In the genomic region with DNA sequence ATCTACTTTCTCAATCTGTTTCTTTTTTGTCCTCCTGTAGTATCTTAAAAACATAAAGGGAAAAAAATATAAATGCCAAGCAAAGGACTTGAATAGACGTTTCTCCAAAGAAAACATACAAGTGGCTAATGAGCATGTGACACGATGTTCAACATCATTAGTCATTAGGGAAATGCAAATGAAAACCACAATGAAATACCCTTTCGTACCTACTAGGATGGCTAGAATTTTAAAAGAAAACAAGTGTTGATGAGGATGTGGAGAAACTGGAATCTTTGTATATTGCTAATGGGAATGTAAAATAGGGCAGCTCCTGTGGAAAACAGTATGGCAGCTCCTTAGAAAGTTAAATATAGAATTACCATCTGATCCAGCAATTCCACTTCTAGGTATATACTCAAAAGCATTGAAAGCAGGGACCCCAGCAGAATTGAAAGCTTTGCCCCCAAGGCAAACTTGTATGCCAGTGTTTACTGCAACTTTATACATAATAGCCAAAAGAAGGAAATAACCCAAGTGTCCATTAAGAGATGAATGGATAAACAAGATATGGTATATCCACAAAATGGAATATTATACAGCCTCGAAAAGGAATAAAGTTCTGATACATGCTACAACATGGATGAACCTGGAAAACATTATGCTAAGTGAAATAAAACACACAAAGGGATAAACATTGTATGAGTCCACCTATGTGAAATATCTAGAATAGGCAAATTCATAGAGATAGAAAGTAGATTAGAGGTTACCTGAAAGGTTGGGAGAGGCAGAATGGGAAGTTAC, we compare ENCODE assay signal across 14 cellular contexts.
DNase-seq lines count a peak whose midpoint lies in the region; ATAC-seq and TF ChIP-seq lines count a peak whose summit lies in the region.
"Had no signal": no experiment of that assay in that cellular context is flagged by ENCODE, and none has a peak within 500 bp of the region (broad histone marks: within the 10 kb centered on the region; RNA-seq: fewer than 3 reads in every experiment).

No MANE protein-coding gene starts in this region.

- no peaks in the 10 kb centered on the region for H3K9me2 ChIP-seq in OCI-LY7 (ENCODE audit: insufficient read depth, low read length)

- H3K9me3 ChIP-seq in OCI-LY7 (ENCODE audit: low read length), result peaks cover 7% of the 10 kb centered on the region; the same call in 1 of the 2 replicates
- H3K9me3 ChIP-seq in thymus (ENCODE audit: control insufficient read depth), result no peaks in the 10 kb centered on the region
- no peaks in the 10 kb centered on the region for H3K9me3 ChIP-seq in suprapubic skin

- peak overlapping the region; percentile 77 for H3K4me3 Mint-ChIP-seq in stimulated activated naive CD8-positive, alpha-beta T cell treated with anti-CD3 and anti-CD28 coated beads, Interleukin-15, Interleukin-2, amounts not matched to agents 100 ng/mL and 50 ng/mL, for 24 hours
- H3K4me3 Mint-ChIP-seq in central memory CD8-positive, alpha-beta T cell, result peak overlapping the region; percentile 54

- peaks cover 24% of the 10 kb centered on the region for H3K36me3 Mint-ChIP-seq in stimulated activated naive CD8-positive, alpha-beta T cell treated with anti-CD3 and anti-CD28 coated beads, Interleukin-15, Interleukin-2, amounts not matched to agents 100 ng/mL and 50 ng/mL, for 24 hours (ENCODE audit: low read depth)
- H3K36me3 Mint-ChIP-seq in central memory CD8-positive, alpha-beta T cell (ENCODE audit: insufficient read depth), result peaks cover 29% of the 10 kb centered on the region

- no peak overlapping the region for H2AFZ ChIP-seq in OCI-LY7 (ENCODE audit: low read length)

- intact Hi-C loops in OCI-LY7 (cut with micrococcal nuclease; ENCODE audit: unreplicated experiment), result no loop called here

- no peaks in the 10 kb centered on the region for H3K27me3 Mint-ChIP-seq in stimulated activated naive CD8-positive, alpha-beta T cell treated with anti-CD3 and anti-CD28 coated beads, Interleukin-15, Interleukin-2, amounts not matched to agents 100 ng/mL and 50 ng/mL, for 24 hours
- H3K27me3 Mint-ChIP-seq in central memory CD8-positive, alpha-beta T cell, result no peaks in the 10 kb centered on the region

- no peak for TF ChIP-seq POLR2A in suprapubic skin (IDR thresholded peaks at IDR 0.05)

- H3K79me2 ChIP-seq in OCI-LY7 (ENCODE audit: insufficient read depth, low read depth, low read length), result peaks cover 58% of the 10 kb centered on the region; the same call in 1 of the 2 replicates

- no peaks in the 10 kb centered on the region for H4K20me1 ChIP-seq in OCI-LY7 (ENCODE audit: insufficient read depth, low read length)

- H3K36me3 ChIP-seq in OCI-LY7 (ENCODE audit: insufficient read depth, low read length) (peaks cover 26% of the 10 kb centered on the region), thymus (ENCODE audit: control insufficient read depth, insufficient read depth) (no peaks in the 10 kb centered on the region), suprapubic skin (no peaks in the 10 kb centered on the region)

- no peak overlapping the region for H3K4me3 ChIP-seq in OCI-LY7 (ENCODE audit: low read depth, low read length, poor library complexity, severe bottlenecking)
- no peak overlapping the region for H3K4me3 ChIP-seq in thymus (ENCODE audit: low read length)
- H3K4me3 ChIP-seq in suprapubic skin, result no peak overlapping the region

- no peak for TF ChIP-seq EP300 in suprapubic skin (IDR thresholded peaks at IDR 0.05)

- ATAC-seq in stimulated activated naive CD8-positive, alpha-beta T cell treated with anti-CD3 and anti-CD28 coated beads, Interleukin-15, Interleukin-2, amounts not matched to agents 100 U/mL and 50 U/mL, for 24 hours, result no peak
- no peak for ATAC-seq in central memory CD8-positive, alpha-beta T cell (replicated peaks; ENCODE audit: extremely low read depth, poor library complexity, severe bottlenecking)

- DNase-seq in stimulated activated naive CD8-positive, alpha-beta T cell treated with anti-CD3 and anti-CD28 coated beads, Interleukin-15, Interleukin-2, amounts not matched to agents 100 U/mL and 50 U/mL, for 24 hours, result no peak
- DNase-seq in OCI-LY7 (ENCODE audit: low spot score), result no peak
- no peak for DNase-seq in central memory CD8-positive, alpha-beta T cell (ENCODE audit: low spot score in 2 of 2)
- DNase-seq in H4 (ENCODE audit: low spot score), result no peak
- no peak for DNase-seq in suprapubic skin (ENCODE audit: low spot score in 2 of 2)
- DNase-seq in KG1 (lab: John Stamatoyannopoulos, UW), result no peak
- DNase-seq: AML-193, DMS79, HCEC 1CT, NCI-H1436, NCI-H226, SHP77 had no signal

- POLR2A ChIA-PET in OCI-LY7 (lab: Charles Lee), result interaction anchor here (0.7 to 3.6 kb wide), 11 partner anchors 9 to 114 kb away, joined by 3 to 16 read pairs (median 3); no protein-coding TSS in a partner anchor

- H3K27me3 ChIP-seq in thymus (ENCODE audit: control insufficient read depth, insufficient read depth) (no peaks in the 10 kb centered on the region), suprapubic skin (no peaks in the 10 kb centered on the region)

- H3K4me2 ChIP-seq in OCI-LY7 (ENCODE audit: low read length), result peak overlapping the region; percentile 77

- H3K4me1 Mint-ChIP-seq in stimulated activated naive CD8-positive, alpha-beta T cell treated with anti-CD3 and anti-CD28 coated beads, Interleukin-15, Interleukin-2, amounts not matched to agents 100 ng/mL and 50 ng/mL, for 24 hours (ENCODE audit: low read depth), result peaks cover 99% of the 10 kb centered on the region
- H3K4me1 Mint-ChIP-seq in central memory CD8-positive, alpha-beta T cell, result peaks cover 67% of the 10 kb centered on the region

- H3K27ac Mint-ChIP-seq in stimulated activated naive CD8-positive, alpha-beta T cell treated with anti-CD3 and anti-CD28 coated beads, Interleukin-15, Interleukin-2, amounts not matched to agents 100 ng/mL and 50 ng/mL, for 24 hours, result peak overlapping the region; percentile 96
- peak overlapping the region; percentile 93 for H3K27ac Mint-ChIP-seq in central memory CD8-positive, alpha-beta T cell (ENCODE audit: low read depth)

- peaks cover 99% of the 10 kb centered on the region for H3K4me1 ChIP-seq in OCI-LY7 (ENCODE audit: insufficient read depth, low read length, poor library complexity, severe bottlenecking)
- H3K4me1 ChIP-seq in thymus (ENCODE audit: control insufficient read depth, insufficient read depth, low read length), result peaks cover 36% of the 10 kb centered on the region
- no peaks in the 10 kb centered on the region for H3K4me1 ChIP-seq in suprapubic skin

- WGBS in thymus, result 83% methylated on average over 4 of the region's 4 CpGs
- WGBS in suprapubic skin, result 81% methylated on average over 4 of the region's 4 CpGs

- H3K27ac ChIP-seq in OCI-LY7 (ENCODE audit: low read depth, low read length, poor library complexity, severe bottlenecking), result peak overlapping the region; percentile 97
- H3K27ac ChIP-seq in thymus (ENCODE audit: low read depth), result peak overlapping the region; percentile 84
- no peak overlapping the region for H3K27ac ChIP-seq in suprapubic skin

- H3K9me3 Mint-ChIP-seq in stimulated activated naive CD8-positive, alpha-beta T cell treated with anti-CD3 and anti-CD28 coated beads, Interleukin-15, Interleukin-2, amounts not matched to agents 100 ng/mL and 50 ng/mL, for 24 hours, result no peaks in the 10 kb centered on the region
- no peaks in the 10 kb centered on the region for H3K9me3 Mint-ChIP-seq in central memory CD8-positive, alpha-beta T cell

- CTCF ChIA-PET in OCI-LY7 (lab: Charles Lee; ENCODE audit: unreplicated experiment), result no interaction called here

- TF ChIP-seq CTCF in OCI-LY7 (conservative IDR thresholded peaks at IDR 0.05; ENCODE audit: low read length) (no peak), suprapubic skin (IDR thresholded peaks at IDR 0.05) (no peak)

- BruUV-seq in OCI-LY7 (replicated peaks; lab: Mats Ljungman, UMichigan), result no TSS peak
